In genomic region chr2:57880967-57881366, GRCh38 we compare ENCODE assay signal across 22 cellular contexts.
DNase-seq lines count a peak whose midpoint lies in the region; ATAC-seq and TF ChIP-seq lines count a peak whose summit lies in the region.
"Had no signal": no experiment of that assay in that cellular context is flagged by ENCODE, and none has a peak within 500 bp of the region (broad histone marks: within the 10 kb centered on the region; RNA-seq: fewer than 3 reads in every experiment).

No MANE protein-coding gene starts in this region.

- H3K36me3 ChIP-seq in PC-9 (ENCODE audit: low read depth) (no peaks in the 10 kb centered on the region), subcutaneous abdominal adipose tissue (ENCODE audit: control insufficient read depth in 5 of 5, insufficient read depth in 5 of 5, low read length in 5 of 5) (no peaks in the 10 kb centered on the region)
- H3K36me3 ChIP-seq: gastroesophageal sphincter, neural progenitor cell had no signal

- peaks cover 43% of the 10 kb centered on the region for H3K4me1 ChIP-seq in PC-9 (replicated peaks; ENCODE audit: insufficient read depth)
- peaks cover 3 to 49% (median 38%) of the 10 kb centered on the region in 5 donors for H3K4me1 ChIP-seq in subcutaneous abdominal adipose tissue (ENCODE audit: control insufficient read depth in 5 of 5, insufficient read depth in 5 of 5, low read length in 5 of 5)
- H3K4me1 ChIP-seq: gastroesophageal sphincter, psoas muscle, testis had no signal

- H3F3A ChIP-seq in PC-9 (ENCODE audit: insufficient read depth, low read depth): peaks cover 22% of the 10 kb centered on the region

- CTCF ChIA-PET in PC-9 (lab: Charles Lee): no interaction called here

- H3K4me1 Mint-ChIP-seq in natural killer cell treated with Interleukin-12 subunit alpha and Interleukin-12 subunit beta and Interleukin-15 and Interleukin-18, amount 100 ng/mL, for 72 hours (ENCODE audit: low read depth in 2 of 2): no peaks in the 10 kb centered on the region

- H3K79me2 ChIP-seq in PC-9 (ENCODE audit: low read depth): no peaks in the 10 kb centered on the region

- POLR2A ChIA-PET in PC-9 (lab: Charles Lee; ENCODE audit: unreplicated experiment): no interaction called here

- no peaks in the 10 kb centered on the region for H3K9me2 ChIP-seq in PC-9 (ENCODE audit: insufficient read depth)

- ATAC-seq in natural killer cell treated with Interleukin-12 subunit alpha and Interleukin-12 subunit beta and Interleukin-15 and Interleukin-18, amount 100 ng/mL, for 72 hours: no peak
- ATAC-seq in HG02870 (IDR thresholded peaks at IDR 0.05; ENCODE audit: unreplicated experiment): no peak
- ATAC-seq: gastroesophageal sphincter, left colon, psoas muscle had no signal

- no peak overlapping the region for H3K4me3 ChIP-seq in PC-9
- H3K4me3 ChIP-seq in subcutaneous abdominal adipose tissue (ENCODE audit: low read depth in 1 of 5, low read length in 5 of 5): no peak overlapping the region
- H3K4me3 ChIP-seq: gastroesophageal sphincter, neural progenitor cell, psoas muscle, testis had no signal

- TF ChIP-seq CTCF in PC-9 (conservative IDR thresholded peaks at IDR 0.05): no peak

- H4K20me1 ChIP-seq in PC-9 (ENCODE audit: insufficient read depth): no peaks in the 10 kb centered on the region

- H2AFZ ChIP-seq in PC-9: peak overlapping the region; percentile 71; the same call in 1 of the 2 replicates
- H2AFZ ChIP-seq: neural progenitor cell had no signal

- no peaks in the 10 kb centered on the region for H3K27me3 Mint-ChIP-seq in natural killer cell treated with Interleukin-12 subunit alpha and Interleukin-12 subunit beta and Interleukin-15 and Interleukin-18, amount 100 ng/mL, for 72 hours

- H3K27ac Mint-ChIP-seq in natural killer cell treated with Interleukin-12 subunit alpha and Interleukin-12 subunit beta and Interleukin-15 and Interleukin-18, amount 100 ng/mL, for 72 hours: no peak overlapping the region
- H3K27ac Mint-ChIP-seq: neural progenitor cell had no signal

- no TSS peak for BruUV-seq in PC-9 (replicated peaks; lab: Mats Ljungman, UMichigan)

- H3K36me3 Mint-ChIP-seq in natural killer cell treated with Interleukin-12 subunit alpha and Interleukin-12 subunit beta and Interleukin-15 and Interleukin-18, amount 100 ng/mL, for 72 hours: no peaks in the 10 kb centered on the region
- H3K36me3 Mint-ChIP-seq: neural progenitor cell had no signal

- no peak overlapping the region for H3K4me3 Mint-ChIP-seq in natural killer cell treated with Interleukin-12 subunit alpha and Interleukin-12 subunit beta and Interleukin-15 and Interleukin-18, amount 100 ng/mL, for 72 hours
- H3K4me3 Mint-ChIP-seq: neural progenitor cell had no signal

- intact Hi-C loops in PC-9 (cut with micrococcal nuclease; ENCODE audit: unreplicated experiment): loop anchor here (5.0 kb wide), 1 partner anchor 119 kb away; no protein-coding TSS in a partner anchor

- peak overlapping the region; percentile 79; the same call in 1 of the 2 replicates for H3K27ac ChIP-seq in PC-9
- H3K27ac ChIP-seq in subcutaneous abdominal adipose tissue (ENCODE audit: low read depth, low read length): peak overlapping the region; percentile 56
- H3K27ac ChIP-seq: 22Rv1, gastroesophageal sphincter, neural progenitor cell, psoas muscle, testis had no signal

- DNase-seq in DMS53 (lab: John Stamatoyannopoulos, UW): peak; percentile 32
- DNase-seq in DMS53 treated with DMSO at 0.1 percent for 48 hours (lab: John Stamatoyannopoulos, UW; ENCODE audit: unreplicated experiment): no peak
- DNase-seq in NCI-H187 (lab: John Stamatoyannopoulos, UW): peak; percentile 60 to 73
- peak in 1 of 2 experiments; percentile 30 for DNase-seq in PC-9
- DNase-seq in natural killer cell treated with Interleukin-12 subunit alpha and Interleukin-12 subunit beta and Interleukin-15 and Interleukin-18, amount 100 ng/mL, for 72 hours (ENCODE audit: low spot score): no peak
- DNase-seq in activated CD8-positive, alpha-beta memory T cell treated with anti-CD3 and anti-CD28 coated beads, Interleukin-2, amount 50 U/mL, for 4 hours: no peak
- DNase-seq: activated CD4-positive, alpha-beta T cell treated with anti-CD3 and anti-CD28 coated beads for 4 hours; C1 segment of cervical spinal cord; erythroblast; left colon; NCI-H82; psoas muscle; RPMI8226; small intestine; stimulated activated CD4-positive, alpha-beta T cell treated with anti-CD3 and anti-CD28 coated beads, Interleukin-4, amount 100 ng/mL, for 24 hours; SW 1271; testis had no signal

- no peaks in the 10 kb centered on the region for H3K27me3 ChIP-seq in PC-9 (ENCODE audit: insufficient read depth, low read depth)
- H3K27me3 ChIP-seq in subcutaneous abdominal adipose tissue (ENCODE audit: control insufficient read depth in 5 of 5, insufficient read depth in 4 of 5, low read length in 5 of 5): no peaks in the 10 kb centered on the region
- H3K27me3 ChIP-seq: gastroesophageal sphincter, neural progenitor cell, testis had no signal

- no peak overlapping the region for H3K9ac ChIP-seq in subcutaneous abdominal adipose tissue (ENCODE audit: low read length in 5 of 5)
- H3K9ac ChIP-seq: neural progenitor cell had no signal

- H3K4me2 ChIP-seq in PC-9: peak overlapping the region; percentile 69; the same call in 1 of the 2 replicates
- H3K4me2 ChIP-seq: neural progenitor cell had no signal

- H3K9me3 ChIP-seq in PC-9 (ENCODE audit: insufficient read depth, low read depth) (0 out of 2 replicates have a peak, but pooled peaks cover 4% of the 10 kb centered on the region), subcutaneous abdominal adipose tissue (ENCODE audit: control insufficient read depth in 5 of 5, low read length in 5 of 5) (no peaks in the 10 kb centered on the region)
- H3K9me3 ChIP-seq: gastroesophageal sphincter, psoas muscle, testis had no signal

- no peaks in the 10 kb centered on the region for H3K9me3 Mint-ChIP-seq in natural killer cell treated with Interleukin-12 subunit alpha and Interleukin-12 subunit beta and Interleukin-15 and Interleukin-18, amount 100 ng/mL, for 72 hours
- H3K9me3 Mint-ChIP-seq: neural progenitor cell had no signal

Comparison
In these comparisons a context has a peak if more than half of its experiments do, and no peak if none do; other contexts are left out.
1. DNase-seq: peak in DMS53 (single experiment) and NCI-H187 (2 of 2); none in DMS53 treated with DMSO at 0.1 percent for 48 hours (single experiment), natural killer cell treated with Interleukin-12 subunit alpha and Interleukin-12 subunit beta and Interleukin-15 and Interleukin-18, amount 100 ng/mL, for 72 hours (single experiment) and activated CD8-positive, alpha-beta memory T cell treated with anti-CD3 and anti-CD28 coated beads, Interleukin-2, amount 50 U/mL, for 4 hours (single experiment).